16 cellular contexts compared by ENCODE assay signal in genomic region chr6:66478705-66479104, GRCh38.
"Had no signal": no experiment of that assay in that cellular context is flagged by ENCODE, and none has a peak within 500 bp of the region (broad histone marks: within the 10 kb centered on the region; RNA-seq: fewer than 3 reads in every experiment).

No MANE protein-coding gene starts in this region.

- H3K9ac ChIP-seq: neural progenitor cell had no signal

- H3K4me1 ChIP-seq: lower lobe of right lung, neural progenitor cell, stomach had no signal

- DNase-seq: activated CD4-positive, alpha-beta memory T cell treated with anti-CD3 and anti-CD28 coated beads for 36 hours; activated CD4-positive, CD25-positive, alpha-beta regulatory T cell treated with anti-CD3 and anti-CD28 coated beads, Interleukin-2, amount 50 U/mL, for 72 hours; activated naive CD8-positive, alpha-beta T cell treated with anti-CD3 and anti-CD28 coated beads, Interleukin-2, amount 10 ng/mL, durations not matched to agents 7 days and 5 days; activated T-cell treated with anti-CD3 and anti-CD28 coated beads, Interleukin-2, amount 50 U/mL, for 48 hours; anterior cingulate cortex; cerebellar nuclear complex; effector memory CD8-positive, alpha-beta T cell; left cardiac atrium; lower lobe of right lung; midbrain; ovary; stimulated activated CD4-positive, alpha-beta T cell treated with anti-CD3 and anti-CD28 coated beads, Interleukin-4, amount 100 ng/mL, for 1 hour; stomach had no signal

- H3K27me3 ChIP-seq: neural progenitor cell, ovary, stomach had no signal

- H3K27ac Mint-ChIP-seq: activated CD4-positive, alpha-beta memory T cell treated with anti-CD3 and anti-CD28 coated beads for 36 hours; activated naive CD8-positive, alpha-beta T cell treated with anti-CD3 and anti-CD28 coated beads, Interleukin-2, amount 10 ng/mL, durations not matched to agents 7 days and 5 days; dendritic cell treated with granulocyte-macrophage colony-stimulating factor and Interleukin-4, amounts not matched to agents 40 ng/mL and 50 ng/mL, for 4 days; effector memory CD8-positive, alpha-beta T cell; neural progenitor cell had no signal

- H3K9me3 Mint-ChIP-seq: neural progenitor cell had no signal

- H2AFZ ChIP-seq: neural progenitor cell had no signal

- H3K4me3 Mint-ChIP-seq: activated CD4-positive, alpha-beta memory T cell treated with anti-CD3 and anti-CD28 coated beads for 36 hours; activated naive CD8-positive, alpha-beta T cell treated with anti-CD3 and anti-CD28 coated beads, Interleukin-2, amount 10 ng/mL, durations not matched to agents 7 days and 5 days; dendritic cell treated with granulocyte-macrophage colony-stimulating factor and Interleukin-4, amounts not matched to agents 40 ng/mL and 50 ng/mL, for 4 days; effector memory CD8-positive, alpha-beta T cell; neural progenitor cell had no signal

- H3K36me3 ChIP-seq: lower lobe of right lung, neural progenitor cell, ovary, stomach, thoracic aorta had no signal

- H3K4me3 ChIP-seq: lower lobe of right lung, neural progenitor cell, ovary, stomach, thoracic aorta had no signal

- H3K27ac ChIP-seq: lower lobe of right lung, neural progenitor cell, ovary, stomach, thoracic aorta had no signal

- H3K36me3 Mint-ChIP-seq: activated CD4-positive, alpha-beta memory T cell treated with anti-CD3 and anti-CD28 coated beads for 36 hours; activated naive CD8-positive, alpha-beta T cell treated with anti-CD3 and anti-CD28 coated beads, Interleukin-2, amount 10 ng/mL, durations not matched to agents 7 days and 5 days; neural progenitor cell had no signal

- ATAC-seq: effector memory CD8-positive, alpha-beta T cell; left cardiac atrium; lower lobe of right lung had no signal

- H3K4me2 ChIP-seq: neural progenitor cell had no signal

- H3K27me3 Mint-ChIP-seq: activated CD4-positive, alpha-beta memory T cell treated with anti-CD3 and anti-CD28 coated beads for 36 hours; activated naive CD8-positive, alpha-beta T cell treated with anti-CD3 and anti-CD28 coated beads, Interleukin-2, amount 10 ng/mL, durations not matched to agents 7 days and 5 days; dendritic cell treated with granulocyte-macrophage colony-stimulating factor and Interleukin-4, amounts not matched to agents 40 ng/mL and 50 ng/mL, for 4 days; effector memory CD8-positive, alpha-beta T cell had no signal

- H3K9me3 ChIP-seq: lower lobe of right lung, ovary, thoracic aorta had no signal

- H3K4me1 Mint-ChIP-seq: activated naive CD8-positive, alpha-beta T cell treated with anti-CD3 and anti-CD28 coated beads, Interleukin-2, amount 10 ng/mL, durations not matched to agents 7 days and 5 days; neural progenitor cell had no signal
